8 cellular contexts compared by ENCODE assay signal in the genomic region with DNA sequence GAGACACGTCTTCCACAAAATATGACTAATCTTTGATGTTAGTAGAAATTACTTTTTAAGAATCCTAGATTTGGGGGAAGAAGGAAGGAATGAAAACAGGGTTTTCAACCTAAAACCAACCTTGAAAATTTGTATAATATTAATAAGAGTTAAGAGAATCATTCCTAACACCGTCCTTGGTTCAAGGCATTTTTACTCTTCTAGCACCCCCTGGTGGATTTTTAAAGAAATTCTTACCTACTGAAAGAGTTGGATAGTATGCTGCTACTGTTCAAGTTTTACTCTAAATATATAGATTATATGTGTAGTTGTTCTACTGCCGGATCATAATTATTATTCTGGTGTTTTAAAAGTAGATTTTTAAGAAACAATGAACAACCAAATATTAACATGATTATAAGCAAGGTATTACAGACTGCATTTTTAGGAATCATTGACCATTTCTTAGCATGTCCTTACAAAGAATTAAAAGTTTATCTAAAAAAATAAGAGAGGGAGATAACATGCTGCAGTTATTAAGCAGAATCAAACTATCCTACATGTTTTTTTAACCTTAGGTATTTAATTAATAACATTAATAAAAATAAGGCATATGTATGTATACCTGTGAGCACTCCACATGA. TPM values are rescaled to one million over a fixed set of nuclear protein-coding genes. Genes with fewer than 3 reads are reported as not detected.
A peak's percentile ranks its signal among the peaks of the same experiment; 100 is the strongest.
DNase-seq lines count a peak whose midpoint lies in the region; ATAC-seq and TF ChIP-seq lines count a peak whose summit lies in the region.

No MANE protein-coding gene starts in this region.

- DNase-seq in A172 (ENCODE audit: low spot score) (peak; percentile 34), NCI-H2107 treated with DMSO at 0.1 percent for 48 hours (lab: John Stamatoyannopoulos, UW; ENCODE audit: unreplicated experiment) (peak; percentile 71), ascending aorta (ENCODE audit: low spot score in 2 of 2) (no peak), kidney glomerular epithelial cell (lab: John Stamatoyannopoulos, UW) (peak; percentile 19), DMS79 treated with DMSO at 0.1 percent for 48 hours (lab: John Stamatoyannopoulos, UW) (no peak)
- DNase-seq in activated CD4-positive, alpha-beta T cell treated with anti-CD3 and anti-CD28 coated beads, Interleukin-2, amount 50 U/mL, for 48 hours = no peak

- H3K36me3 ChIP-seq in ascending aorta = no peaks in the 10 kb centered on the region

- H3K27ac ChIP-seq in ascending aorta = no peak overlapping the region

- peak in 2 of 3 experiments; percentile 48 to 58 for TF ChIP-seq CTCF in ascending aorta (IDR thresholded peaks at IDR 0.05)

- ATAC-seq in GM18498 (IDR thresholded peaks at IDR 0.05; ENCODE audit: unreplicated experiment) (peak; percentile 75), HG02943 (IDR thresholded peaks at IDR 0.05; ENCODE audit: low read depth, unreplicated experiment) (peak; percentile 75)

- no peak overlapping the region for H3K4me3 ChIP-seq in ascending aorta

- no peaks in the 10 kb centered on the region for H3K9me3 ChIP-seq in ascending aorta

- no peaks in the 10 kb centered on the region for H3K27me3 ChIP-seq in ascending aorta

- intact Hi-C loops in ascending aorta (cut with DNase I) = loop anchor here (2.0 to 5.0 kb wide), 2 partner anchors 889 to 910 kb away; no protein-coding TSS in a partner anchor

- no peaks in the 10 kb centered on the region for H3K4me1 ChIP-seq in ascending aorta

RNA-seq across cellular contexts. Expression of a gene that starts 7.4 kb away (rescaled TPM):
- 0.03 and 0.43 TPM in 2 replicates for total RNA-seq in A172 (2014; rRNA removed; shearing (Covaris generic))
- total RNA-seq in ascending aorta = not detected

Comparison
In these comparisons a context has a peak if more than half of its experiments do, and no peak if none do; other contexts are left out.
1. DNase-seq: peak in A172 (single experiment), NCI-H2107 treated with DMSO at 0.1 percent for 48 hours (single experiment) and kidney glomerular epithelial cell (single experiment); none in ascending aorta (0 of 2), DMS79 treated with DMSO at 0.1 percent for 48 hours (single experiment) and activated CD4-positive, alpha-beta T cell treated with anti-CD3 and anti-CD28 coated beads, Interleukin-2, amount 50 U/mL, for 48 hours (0 of 2).